28 cellular contexts compared by ENCODE assay signal in genomic region chr11:60937144-60937527, GRCh38. TPM values are rescaled to one million over a fixed set of nuclear protein-coding genes. Genes with fewer than 3 reads are reported as not detected.
DNase-seq lines count a peak whose midpoint lies in the region; ATAC-seq and TF ChIP-seq lines count a peak whose summit lies in the region.
"Had no signal": no experiment of that assay in that cellular context is flagged by ENCODE, and none has a peak within 500 bp of the region (broad histone marks: within the 10 kb centered on the region; RNA-seq: fewer than 3 reads in every experiment).

No MANE protein-coding gene starts in this region.

- H3K27ac ChIP-seq in right atrium auricular region (peak overlapping the region in 1 of 2 donors; percentile 42), right cardiac atrium (ENCODE audit: low read length) (peak overlapping the region; percentile 14), neutrophil (peak overlapping the region; percentile 44)
- H3K27ac ChIP-seq: 22Rv1, brain microvascular endothelial cell, skin epidermis had no signal

- no peaks in the 10 kb centered on the region for H3K27me3 ChIP-seq in right atrium auricular region
- H3K27me3 ChIP-seq in right cardiac atrium (ENCODE audit: control insufficient read depth, insufficient read depth), result no peaks in the 10 kb centered on the region
- peaks cover 48% of the 10 kb centered on the region for H3K27me3 ChIP-seq in neutrophil
- H3K27me3 ChIP-seq: adrenal gland, brain microvascular endothelial cell, esophagus squamous epithelium had no signal

- H3K4me1 ChIP-seq in right atrium auricular region (peaks cover 0 to 9% of the 10 kb centered on the region in 2 donors), right cardiac atrium (ENCODE audit: control insufficient read depth, insufficient read depth, low read length) (no peaks in the 10 kb centered on the region), neutrophil (ENCODE audit: control insufficient read depth in 1 of 2, insufficient read depth in 1 of 2, low read depth in 1 of 2, low read length in 1 of 2) (no peaks in the 10 kb centered on the region)
- H3K4me1 ChIP-seq: adrenal gland had no signal

- intact Hi-C loops in Right ventricle myocardium inferior (cut with DNase I) (no loop called here), right cardiac atrium (cut with DNase I) (no loop called here)

- ATAC-seq in Right ventricle myocardium inferior, result peak; percentile 20
- ATAC-seq in right cardiac atrium, result peak; percentile 56 to 76
- ATAC-seq: activated CD8-positive, alpha-beta memory T cell treated with anti-CD3 and anti-CD28 coated beads, Interleukin-2, amount 10 ng/mL, durations not matched to agents 7 days and 5 days; effector memory CD8-positive, alpha-beta T cell; WTC11 had no signal

- H3K9me3 ChIP-seq in right atrium auricular region (no peaks in the 10 kb centered on the region), right cardiac atrium (ENCODE audit: control insufficient read depth, low read length) (no peaks in the 10 kb centered on the region), neutrophil (no peaks in the 10 kb centered on the region)
- H3K9me3 ChIP-seq: adrenal gland, esophagus squamous epithelium had no signal

- H3K4me3 ChIP-seq in right atrium auricular region (no peak overlapping the region), right cardiac atrium (ENCODE audit: low read length) (no peak overlapping the region), neutrophil (ENCODE audit: low read depth in 1 of 2, low read length in 1 of 2) (no peak overlapping the region)
- H3K4me3 ChIP-seq: adrenal gland, esophagus squamous epithelium, skin epidermis had no signal

- H3K36me3 ChIP-seq in right atrium auricular region (peaks cover 4% of the 10 kb centered on the region), neutrophil (peaks cover 64% of the 10 kb centered on the region)
- H3K36me3 ChIP-seq: brain microvascular endothelial cell had no signal

- TF ChIP-seq CTCF in right atrium auricular region (IDR thresholded peaks at IDR 0.05) (no peak), neutrophil (IDR thresholded peaks at IDR 0.05) (no peak)

- WGBS in right cardiac atrium, result 55% methylated on average over 12 of the region's 12 CpGs

- DNase-seq in Right ventricle myocardium inferior (ENCODE audit: missing footprints), result peak; percentile 56
- no peak for DNase-seq in right atrium auricular region (ENCODE audit: low spot score)
- DNase-seq in right cardiac atrium, result peak; percentile 54 to 83 (median 77)
- no peak for DNase-seq in NCI-H187 (lab: John Stamatoyannopoulos, UW)
- DNase-seq in activated T-cell treated with anti-CD3 and anti-CD28 coated beads, Interleukin-2, amount 50 U/mL, for 1 hour, result no peak
- no peak for DNase-seq in cerebellar nuclear complex (lab: John Stamatoyannopoulos, UW)
- no peak for DNase-seq in GM19240 (ENCODE audit: insufficient read length, low spot score)
- DNase-seq: activated CD8-positive, alpha-beta memory T cell treated with anti-CD3 and anti-CD28 coated beads, Interleukin-2, amount 10 ng/mL, durations not matched to agents 7 days and 5 days; activated naive CD4-positive, alpha-beta T cell treated with anti-CD3 and anti-CD28 coated beads for 36 hours; brain microvascular endothelial cell; DMS79; effector memory CD8-positive, alpha-beta T cell; esophagus squamous epithelium; GF-D8; H9; NCI-H1105; NCI-H2081; NCI-H2227 treated with DMSO at 0.1 percent for 48 hours; NCI-H69; SIG-M5; stimulated activated CD4-positive, alpha-beta T cell treated with anti-CD3 and anti-CD28 coated beads, Interleukin-1b, Interleukin-23, amount 100 ng/mL, for 48 hours; stimulated activated CD8-positive, alpha-beta memory T cell treated with anti-CD3 and anti-CD28 coated beads, Interleukin-4, amount 100 ng/mL, for 48 hours; trophoblast cell had no signal

RNA-seq across cellular contexts. Expression of gene TMEM132A, which starts 12.9 kb away (rescaled TPM):
- total RNA-seq in Right ventricle myocardium inferior (6.3 TPM), right atrium auricular region (1 to 10 TPM; 7.5 to 8.4 TPM), right cardiac atrium (10 to 100 TPM in 1 of 4 donors, 1 to 10 TPM in 3; 5.1 to 10.2 (median 7.0) TPM)
- polyA plus RNA-seq in right cardiac atrium, result 6.8 TPM

RNA-seq across cellular contexts. Expression of gene SLC15A3, which starts 14.8 kb away (rescaled TPM):
- total RNA-seq in Right ventricle myocardium inferior, result 20.8 TPM
- 10 to 100 TPM; 12.9 to 17.5 TPM for total RNA-seq in right atrium auricular region
- 10 to 100 TPM; 17.4 to 24.7 (median 22.1) TPM for total RNA-seq in right cardiac atrium
- 24.6 TPM for polyA plus RNA-seq in right cardiac atrium

RNA-seq across cellular contexts. Expression of gene TMEM109, which starts 23.2 kb away (rescaled TPM):
- total RNA-seq in Right ventricle myocardium inferior (97.5 TPM), right atrium auricular region (100 to 1,000 TPM; 119 to 124 TPM), right cardiac atrium (100 to 1,000 TPM; 103 to 119 (median 117) TPM)
- 112 TPM for polyA plus RNA-seq in right cardiac atrium

RNA-seq across cellular contexts. Expression of gene PRPF19, which starts 30.8 kb away (rescaled TPM):
- total RNA-seq in Right ventricle myocardium inferior (41.1 TPM), right atrium auricular region (10 to 100 TPM; 20.3 to 46.2 TPM), right cardiac atrium (10 to 100 TPM; 35.4 to 43.4 (median 38.8) TPM)
- polyA plus RNA-seq in right cardiac atrium, result 31.5 TPM

RNA-seq across cellular contexts. Expression of gene CD6, which starts 34.3 kb away (rescaled TPM):
- total RNA-seq in Right ventricle myocardium inferior, result 0.22 TPM
- total RNA-seq in right atrium auricular region, result under 1 TPM; 0.48 to 0.79 TPM
- total RNA-seq in right cardiac atrium, result 1 to 10 TPM in 2 of 4 donors, under 1 TPM in 2; 0.71 to 1.7 (median 0.87) TPM
- polyA plus RNA-seq in right cardiac atrium, result 0.11 TPM
- total RNA-seq: H9 had no signal

Comparison
In these comparisons a context has a peak if more than half of its experiments do, and no peak if none do; other contexts are left out.
1. DNase-seq: peak in Right ventricle myocardium inferior (single experiment) and right cardiac atrium (3 of 3); none in right atrium auricular region (single experiment), NCI-H187 (0 of 2), activated T-cell treated with anti-CD3 and anti-CD28 coated beads, Interleukin-2, amount 50 U/mL, for 1 hour (single experiment), cerebellar nuclear complex (0 of 2) and GM19240 (single experiment).